In the genomic region with DNA sequence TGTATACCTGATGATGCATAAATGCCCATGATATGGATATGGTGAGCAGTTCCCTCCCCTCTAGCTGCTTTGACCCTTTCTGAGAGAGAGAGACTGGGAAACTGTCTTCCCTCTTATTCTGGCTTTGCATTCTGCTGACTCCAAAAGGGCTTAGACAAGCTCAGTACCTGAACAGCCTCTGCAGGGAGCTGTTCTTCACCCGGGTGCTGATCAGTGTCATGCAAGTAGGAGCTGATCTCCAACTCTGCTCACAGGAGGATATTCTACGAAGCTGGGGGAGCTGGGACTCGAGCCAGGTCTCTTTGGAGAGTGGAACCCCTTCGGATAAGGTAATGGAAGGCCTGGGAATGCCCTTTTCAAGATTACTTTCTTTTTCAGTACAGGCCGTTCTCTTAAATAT, we compare ENCODE assay signal across 9 cellular contexts.
DNase-seq lines count a peak whose midpoint lies in the region; ATAC-seq and TF ChIP-seq lines count a peak whose summit lies in the region.
"Had no signal": no experiment of that assay in that cellular context is flagged by ENCODE, and none has a peak within 500 bp of the region (broad histone marks: within the 10 kb centered on the region; RNA-seq: fewer than 3 reads in every experiment).

No MANE protein-coding gene starts in this region.

- no peak overlapping the region for H2BK15ac ChIP-seq in IMR-90 (ENCODE audit: low read depth, low read length)

- CTCF ChIA-PET in IMR-90 (lab: Yijun Ruan, JAX) = no interaction called here

- no peak for TF ChIP-seq RAD21 in IMR-90 (IDR thresholded peaks at IDR 0.05; ENCODE audit: low read length)

- peak overlapping the region; percentile 6 for H2AK9ac ChIP-seq in IMR-90 (replicated peaks; ENCODE audit: low read depth, low read length, poor library complexity)

- H3K27me3 ChIP-seq in IMR-90 (ENCODE audit: control insufficient read depth, insufficient read depth, low read length) = no peaks in the 10 kb centered on the region

- H3K9me1 ChIP-seq in IMR-90 (ENCODE audit: insufficient read depth, low read length) = no peaks in the 10 kb centered on the region

- no peak overlapping the region for H3K27ac ChIP-seq in IMR-90 (ENCODE audit: insufficient read depth, low read length)

- H3K9me3 ChIP-seq in IMR-90 (ENCODE audit: control insufficient read depth, insufficient read depth, low read length) = no peaks in the 10 kb centered on the region

- in situ Hi-C loops in IMR-90 (cut with MboI; ENCODE audit: low sequenced_read_pairs) = no loop called here

- dilution Hi-C loops in IMR-90 (cut with HindIII; ENCODE audit: low sequenced_read_pairs, unreplicated experiment) = no loop called here

- H3K4me2 ChIP-seq in IMR-90 (ENCODE audit: low read depth, low read length) = no peak overlapping the region

- POLR2A ChIA-PET in IMR-90 (lab: Charles Lee; ENCODE audit: unreplicated experiment) = interaction anchor here (0.7 kb wide), 1 partner anchor 742 kb away, joined by 3 read pairs; no protein-coding TSS in a partner anchor

- no peak overlapping the region for H3K18ac ChIP-seq in IMR-90 (ENCODE audit: low read depth, low read length)

- no peak overlapping the region for H3K4ac ChIP-seq in IMR-90 (ENCODE audit: low read depth, low read length)

- no peak overlapping the region for H3K23ac ChIP-seq in IMR-90 (ENCODE audit: low read depth, low read length)

- H2BK20ac ChIP-seq in IMR-90 (ENCODE audit: low read depth, low read length) = no peak overlapping the region

- H4K5ac ChIP-seq in IMR-90 (ENCODE audit: low read depth, low read length) = no peak overlapping the region

- WGBS in IMR-90 (ENCODE audit: extremely low coverage in 2 of 2, insufficient read length in 1 of 2), 2 experiments = no CpG with 5 or more reads among the region's 5 CpGs

- no peak overlapping the region for H4K8ac ChIP-seq in IMR-90 (ENCODE audit: low read depth in 2 of 2, low read length in 2 of 2)

- BruUV-seq in IMR-90 (replicated peaks; lab: Mats Ljungman, UMichigan) = no TSS peak

- TF ChIP-seq CTCF in AG10803 (conservative IDR thresholded peaks at IDR 0.05; ENCODE audit: low read length) = no peak
- no peak for TF ChIP-seq CTCF in IMR-90 (conservative IDR thresholded peaks at IDR 0.05; ENCODE audit: low read depth, low read length)

- H2BK120ac ChIP-seq in IMR-90 (ENCODE audit: low read depth, low read length) = no peak overlapping the region

- no peak overlapping the region for H2AK5ac ChIP-seq in IMR-90 (ENCODE audit: low read depth, low read length)

- intact Hi-C loops in IMR-90 (cut with micrococcal nuclease) = no loop called here

- H3K4me3 ChIP-seq in AG10803 (ENCODE audit: low read length) (no peak overlapping the region), IMR-90 (ENCODE audit: insufficient read depth, low read depth, low read length) (no peak overlapping the region)

- no peaks in the 10 kb centered on the region for H3K79me1 ChIP-seq in IMR-90 (ENCODE audit: low read depth in 1 of 2, low read length in 2 of 2)

- ATAC-seq in IMR-90 (ENCODE audit: low read depth) = peak; percentile 67; the same call in 1 of the 2 replicates
- ATAC-seq in left lobe of liver = peak; percentile 59
- ATAC-seq in GM19023 (IDR thresholded peaks at IDR 0.05; ENCODE audit: unreplicated experiment) = no peak
- ATAC-seq in GM21717 (IDR thresholded peaks at IDR 0.05; ENCODE audit: unreplicated experiment) = no peak

- H3K9ac ChIP-seq in IMR-90 (ENCODE audit: low read depth, low read length) = no peak overlapping the region

- H2BK5ac ChIP-seq in IMR-90 (ENCODE audit: low read depth, low read length, poor library complexity, severe bottlenecking) = no peak overlapping the region

- DNase-seq in AG10803 (ENCODE audit: low read depth) (peak; percentile 48), IMR-90 (peak; percentile 55), astrocyte of the hippocampus (ENCODE audit: low read depth, low spot score) (peak; percentile 86), left lobe of liver (ENCODE audit: low spot score) (no peak), NCI-H1694 (lab: John Stamatoyannopoulos, UW) (no peak)
- DNase-seq in activated T-cell treated with anti-CD3 and anti-CD28 coated beads, Interleukin-2, amount 50 U/mL, for 1 hour = no peak
- DNase-seq: T-helper 9 cell had no signal

- no peak overlapping the region for H3K56ac ChIP-seq in IMR-90 (ENCODE audit: extremely low read depth, insufficient read depth, low read length)

- no peak overlapping the region for H3K14ac ChIP-seq in IMR-90 (replicated peaks; ENCODE audit: low read depth, low read length)

- H4K91ac ChIP-seq in IMR-90 (ENCODE audit: insufficient read depth, low read depth, low read length) = no peak overlapping the region

- no peaks in the 10 kb centered on the region for H4K20me1 ChIP-seq in IMR-90 (ENCODE audit: insufficient read depth, low read length)

- no peak overlapping the region for H2AFZ ChIP-seq in IMR-90 (replicated peaks; ENCODE audit: low read length, poor library complexity)

- TF ChIP-seq POLR2A in IMR-90 (IDR thresholded peaks at IDR 0.05; ENCODE audit: low read depth, low read length) = no peak

- H3K4me1 ChIP-seq in IMR-90 (ENCODE audit: control insufficient read depth, insufficient read depth, low read length) = no peaks in the 10 kb centered on the region

- H3K36me3 ChIP-seq in IMR-90 (ENCODE audit: control insufficient read depth, insufficient read depth, low read length) = no peaks in the 10 kb centered on the region

TF ChIP-seq in IMR-90, 13 proteins besides CTCF, POLR2A, EP300 and RAD21:
- no peak for TF ChIP-seq MAFK (IDR thresholded peaks at IDR 0.05; ENCODE audit: low read depth, low read length)
- TF ChIP-seq MAZ (IDR thresholded peaks at IDR 0.05; ENCODE audit: borderline replicate concordance, low read depth, low read length) = no peak
- no peak for TF ChIP-seq RFX5 (IDR thresholded peaks at IDR 0.05; ENCODE audit: low read depth, low read length)
- no peak for TF ChIP-seq NFE2L2 (IDR thresholded peaks at IDR 0.05; ENCODE audit: low read depth, low read length)
- TF ChIP-seq CHD1 (IDR thresholded peaks at IDR 0.05; ENCODE audit: low read depth, low read length) = no peak
- TF ChIP-seq, protein P1, sequence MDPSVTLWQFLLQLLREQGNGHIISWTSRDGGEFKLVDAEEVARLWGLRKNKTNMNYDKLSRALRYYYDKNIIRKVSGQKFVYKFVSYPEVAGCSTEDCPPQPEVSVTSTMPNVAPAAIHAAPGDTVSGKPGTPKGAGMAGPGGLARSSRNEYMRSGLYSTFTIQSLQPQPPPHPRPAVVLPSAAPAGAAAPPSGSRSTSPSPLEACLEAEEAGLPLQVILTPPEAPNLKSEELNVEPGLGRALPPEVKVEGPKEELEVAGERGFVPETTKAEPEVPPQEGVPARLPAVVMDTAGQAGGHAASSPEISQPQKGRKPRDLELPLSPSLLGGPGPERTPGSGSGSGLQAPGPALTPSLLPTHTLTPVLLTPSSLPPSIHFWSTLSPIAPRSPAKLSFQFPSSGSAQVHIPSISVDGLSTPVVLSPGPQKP (IDR thresholded peaks at IDR 0.05; ENCODE audit: borderline replicate concordance, low read depth, low read length) = no peak
- TF ChIP-seq RCOR1 (IDR thresholded peaks at IDR 0.05; ENCODE audit: insufficient replicate concordance, low read length) = no peak
- TF ChIP-seq FOS (IDR thresholded peaks at IDR 0.05; ENCODE audit: low read depth, low read length) = no peak
- TF ChIP-seq SMC3 (IDR thresholded peaks at IDR 0.05; ENCODE audit: low read depth, low read length) = no peak
- no peak for TF ChIP-seq BHLHE40 (IDR thresholded peaks at IDR 0.05; ENCODE audit: low read depth, low read length)
- TF ChIP-seq CEBPB (IDR thresholded peaks at IDR 0.05; ENCODE audit: low read depth, low read length) = no peak
- no peak for TF ChIP-seq MXI1 (IDR thresholded peaks at IDR 0.05; ENCODE audit: borderline replicate concordance, low read depth, low read length)
- TF ChIP-seq, protein P2, sequence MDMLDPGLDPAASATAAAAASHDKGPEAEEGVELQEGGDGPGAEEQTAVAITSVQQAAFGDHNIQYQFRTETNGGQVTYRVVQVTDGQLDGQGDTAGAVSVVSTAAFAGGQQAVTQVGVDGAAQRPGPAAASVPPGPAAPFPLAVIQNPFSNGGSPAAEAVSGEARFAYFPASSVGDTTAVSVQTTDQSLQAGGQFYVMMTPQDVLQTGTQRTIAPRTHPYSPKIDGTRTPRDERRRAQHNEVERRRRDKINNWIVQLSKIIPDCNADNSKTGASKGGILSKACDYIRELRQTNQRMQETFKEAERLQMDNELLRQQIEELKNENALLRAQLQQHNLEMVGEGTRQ (IDR thresholded peaks at IDR 0.05; ENCODE audit: low read depth, low read length) = no peak

Comparison
In these comparisons a context has a peak if more than half of its experiments do, and no peak if none do; other contexts are left out.
1. DNase-seq: peak in AG10803 (single experiment), IMR-90 (single experiment) and astrocyte of the hippocampus (single experiment); none in left lobe of liver (single experiment), NCI-H1694 (single experiment) and activated T-cell treated with anti-CD3 and anti-CD28 coated beads, Interleukin-2, amount 50 U/mL, for 1 hour (single experiment).
2. ATAC-seq: peak in IMR-90 (single experiment) and left lobe of liver (single experiment); none in GM19023 (single experiment) and GM21717 (single experiment).